ENCODE assay signal across 1 cellular context in genomic region chr2:113083311-113083710, GRCh38.
TF ChIP-seq lines count a peak whose summit lies in the region.

No MANE protein-coding gene starts in this region.

TF ChIP-seq in K562, 482 proteins besides CTCF, POLR2A, EP300 and RAD21:
- TF ChIP-seq ZZZ3 (IDR thresholded peaks at IDR 0.05) (no peak), FOSL1 (tag; conservative IDR thresholded peaks at IDR 0.05) (peak; percentile 67), CREB1 (IDR thresholded peaks at IDR 0.05) (no peak), CREB1 (CRISPR knock-in tag; IDR thresholded peaks at IDR 0.05) (peak; percentile 25; the same call in 1 of the 2 replicates)
